8 cellular contexts compared by ENCODE assay signal in genomic region chr1:5990913-5991783, GRCh38. TPM values are rescaled to one million over a fixed set of nuclear protein-coding genes. Genes with fewer than 3 reads are reported as not detected.
DNase-seq lines count a peak whose midpoint lies in the region; ATAC-seq and TF ChIP-seq lines count a peak whose summit lies in the region.

No MANE protein-coding gene starts in this region.

- H3K36me3 Mint-ChIP-seq in activated B cell treated with CpG ODN at 0.5 μM for 24 hours (ENCODE audit: low read depth) (peaks cover 4% of the 10 kb centered on the region), mesothelial cell of epicardium (no peaks in the 10 kb centered on the region)
- H3K36me3 Mint-ChIP-seq in effector memory CD8-positive, alpha-beta T cell (ENCODE audit: insufficient read depth): peaks cover 21% of the 10 kb centered on the region

- TF ChIP-seq CTCF in AG04450 (IDR thresholded peaks at IDR 0.05; ENCODE audit: low read depth, low read length) (no peak), activated B cell treated with CpG ODN at 0.5 μM for 24 hours (IDR thresholded peaks at IDR 0.05) (no peak), mesothelial cell of epicardium (IDR thresholded peaks at IDR 0.05; ENCODE audit: unreplicated experiment) (no peak)

- CTCF ChIA-PET in AG04450 (lab: Charles Lee) (interaction anchor here (0.7 to 1.2 kb wide), 2 partner anchors 15 to 214 kb away, joined by 3 to 6 read pairs; no protein-coding TSS in a partner anchor), activated B cell treated with CpG ODN at 0.5 μM for 24 hours (lab: Charles Lee) (no interaction called here)

- H3K9me3 ChIP-seq in AG04450 (ENCODE audit: control insufficient read depth, insufficient read depth, low read length) (no peaks in the 10 kb centered on the region), thymus (ENCODE audit: control insufficient read depth) (no peaks in the 10 kb centered on the region)

- 14% methylated on average over 53 of the region's 53 CpGs for WGBS in thymus

- POLR2A ChIA-PET in AG04450 (lab: Yijun Ruan, JAX) (interaction anchor here (0.6 kb wide), 1 partner anchor 144 kb away, joined by 3 read pairs; no protein-coding TSS in a partner anchor), activated B cell treated with CpG ODN at 0.5 μM for 24 hours (lab: Charles Lee) (interaction anchor here (3.9 kb wide), 1 partner anchor 35 kb away, joined by 73 read pairs; no protein-coding TSS in a partner anchor)

- H3K4me3 ChIP-seq in AG04450 (ENCODE audit: low read depth, low read length): peak overlapping the region; percentile 72
- peak overlapping the region; percentile 90 for H3K4me3 ChIP-seq in H7 (ENCODE audit: insufficient read depth, low read depth, low read length)
- H3K4me3 ChIP-seq in thymus (ENCODE audit: low read length): peak overlapping the region; percentile 85

- H3K27ac ChIP-seq in AG04450 (ENCODE audit: low read depth, low read length) (no peak overlapping the region), thymus (ENCODE audit: low read depth) (no peak overlapping the region)

- H3K27me3 Mint-ChIP-seq in activated B cell treated with CpG ODN at 0.5 μM for 24 hours: no peaks in the 10 kb centered on the region
- H3K27me3 Mint-ChIP-seq in effector memory CD8-positive, alpha-beta T cell: no peaks in the 10 kb centered on the region
- peaks cover 18% of the 10 kb centered on the region for H3K27me3 Mint-ChIP-seq in mesothelial cell of epicardium (ENCODE audit: low read depth)

- no peak for ATAC-seq in activated B cell treated with CpG ODN at 0.5 μM for 24 hours (ENCODE audit: low read depth)
- no peak for ATAC-seq in effector memory CD8-positive, alpha-beta T cell (replicated peaks)
- ATAC-seq in GM19324 (IDR thresholded peaks at IDR 0.05; ENCODE audit: low FRiP score, unreplicated experiment): no peak
- ATAC-seq in HG03521 (IDR thresholded peaks at IDR 0.05; ENCODE audit: unreplicated experiment): no peak

- intact Hi-C loops in activated B cell treated with CpG ODN at 0.5 μM for 24 hours (cut with micrococcal nuclease): no loop called here

- peaks cover 19% of the 10 kb centered on the region for H3K4me1 ChIP-seq in thymus (ENCODE audit: control insufficient read depth, insufficient read depth, low read length)

- no peaks in the 10 kb centered on the region for H3K36me3 ChIP-seq in H7 (replicated peaks; ENCODE audit: control insufficient read depth, insufficient read depth, low read length)
- peaks cover 2% of the 10 kb centered on the region for H3K36me3 ChIP-seq in thymus (ENCODE audit: control insufficient read depth, insufficient read depth)

- H3K9me3 Mint-ChIP-seq in activated B cell treated with CpG ODN at 0.5 μM for 24 hours (no peaks in the 10 kb centered on the region), mesothelial cell of epicardium (no peaks in the 10 kb centered on the region)
- H3K9me3 Mint-ChIP-seq in effector memory CD8-positive, alpha-beta T cell: no peaks in the 10 kb centered on the region

- H3K4me3 Mint-ChIP-seq in activated B cell treated with CpG ODN at 0.5 μM for 24 hours: peak overlapping the region; percentile 87
- peak overlapping the region; percentile 93 to 97 for H3K4me3 Mint-ChIP-seq in effector memory CD8-positive, alpha-beta T cell
- H3K4me3 Mint-ChIP-seq in mesothelial cell of epicardium: peak overlapping the region; percentile 76

- H3K27me3 ChIP-seq in AG04450 (ENCODE audit: control insufficient read depth, insufficient read depth, low read length): no peaks in the 10 kb centered on the region
- peaks cover 24% of the 10 kb centered on the region for H3K27me3 ChIP-seq in H7 (ENCODE audit: control insufficient read depth, insufficient read depth, low read length)
- H3K27me3 ChIP-seq in thymus (ENCODE audit: control insufficient read depth, insufficient read depth): no peaks in the 10 kb centered on the region

- H3K27ac Mint-ChIP-seq in activated B cell treated with CpG ODN at 0.5 μM for 24 hours (peak overlapping the region; percentile 73), mesothelial cell of epicardium (peak overlapping the region; percentile 44)
- H3K27ac Mint-ChIP-seq in effector memory CD8-positive, alpha-beta T cell: peak overlapping the region; percentile 92 to 95

- no peak for DNase-seq in AG04450 (ENCODE audit: low read depth, low spot score)
- DNase-seq in H7: peak; percentile 96
- peak; percentile 54 for DNase-seq in activated B cell treated with CpG ODN at 0.5 μM for 24 hours
- peak in 2 of 3 experiments; percentile 20 to 44 for DNase-seq in effector memory CD8-positive, alpha-beta T cell
- peak in 1 of 2 experiments; percentile 52 for DNase-seq in mesothelial cell of epicardium (ENCODE audit: low spot score in 2 of 2, unreplicated experiment in 2 of 2)

- peaks cover 34% of the 10 kb centered on the region for H3K4me1 Mint-ChIP-seq in activated B cell treated with CpG ODN at 0.5 μM for 24 hours
- peaks cover 32 to 35% of the 10 kb centered on the region in 2 donors for H3K4me1 Mint-ChIP-seq in effector memory CD8-positive, alpha-beta T cell (ENCODE audit: low read depth in 2 of 2)
- H3K4me1 Mint-ChIP-seq in mesothelial cell of epicardium: peaks cover 20% of the 10 kb centered on the region

RNA-seq across cellular contexts. Expression of gene NPHP4, which starts 1.1 kb away (rescaled TPM):
- 1.6 and 1.9 TPM in 2 replicates for polyA plus RNA-seq in AG04450 (2011; rRNA removed)
- 3.2 and 4.8 TPM in 2 replicates for polyA minus RNA-seq in AG04450 (2011; rRNA and poly(A)+ RNA removed)
- total RNA-seq in H7 (2014; rRNA removed; shearing (Covaris generic)): 22.1 and 22.2 TPM in 2 replicates
- total RNA-seq in activated B cell treated with CpG ODN at 0.5 μM for 24 hours: 6.2 and 8.0 TPM in 2 replicates
- total RNA-seq in mesothelial cell of epicardium: 15.6 to 16.4 TPM (median 16.4 TPM) in 3 replicates
- 4.2 TPM for polyA plus RNA-seq in thymus

RNA-seq across cellular contexts. Expression of gene KCNAB2, which starts 54.5 kb away (rescaled TPM):
- 3.1 and 3.2 TPM in 2 replicates for polyA plus RNA-seq in AG04450 (2011; rRNA removed)
- 2.9 and 6.1 TPM in 2 replicates for polyA minus RNA-seq in AG04450 (2011; rRNA and poly(A)+ RNA removed)
- total RNA-seq in H7 (2014; rRNA removed; shearing (Covaris generic)): 6.6 and 8.4 TPM in 2 replicates
- total RNA-seq in activated B cell treated with CpG ODN at 0.5 μM for 24 hours: 101 and 121 TPM in 2 replicates
- total RNA-seq in mesothelial cell of epicardium: 10.7 to 12.7 TPM (median 10.8 TPM) in 3 replicates
- polyA plus RNA-seq in thymus: 40.1 TPM
